In genomic region chr4:24237709-24238108, GRCh38 we compare ENCODE assay signal across 19 cellular contexts.
"Had no signal": no experiment of that assay in that cellular context is flagged by ENCODE, and none has a peak within 500 bp of the region (broad histone marks: within the 10 kb centered on the region; RNA-seq: fewer than 3 reads in every experiment).

No MANE protein-coding gene starts in this region.

- H3K27me3 ChIP-seq: dorsolateral prefrontal cortex, esophagus muscularis mucosa, gastroesophageal sphincter, heart left ventricle, left lung had no signal

- H3K4me3 Mint-ChIP-seq: mesothelial cell of epicardium, naive B cell had no signal

- H3K27ac Mint-ChIP-seq: mesothelial cell of epicardium, naive B cell had no signal

- H3K9me3 ChIP-seq: esophagus muscularis mucosa, gastroesophageal sphincter, heart left ventricle, left lung, lower lobe of right lung, mucosa of descending colon had no signal

- DNase-seq: dermis blood vessel endothelial cell; dorsolateral prefrontal cortex; effector CD4-positive, alpha-beta T cell; effector memory CD4-positive, alpha-beta T cell; foreskin keratinocyte; heart left ventricle; hippocampal formation; kidney; kidney glomerular epithelial cell; left lung; left ventricle myocardium superior; lower lobe of right lung; mesenchymal stem cell; mucosa of descending colon; naive B cell had no signal

- H3K4me1 Mint-ChIP-seq: mesothelial cell of epicardium, naive B cell had no signal

- H3K4me3 ChIP-seq: coronary artery, dorsolateral prefrontal cortex, esophagus muscularis mucosa, gastroesophageal sphincter, heart left ventricle, left lung, lower lobe of right lung, mucosa of descending colon had no signal

- H3K9me3 Mint-ChIP-seq: mesothelial cell of epicardium had no signal

- H3K36me3 Mint-ChIP-seq: mesothelial cell of epicardium, naive B cell had no signal

- H3K27ac ChIP-seq: coronary artery, dorsolateral prefrontal cortex, esophagus muscularis mucosa, foreskin keratinocyte, gastroesophageal sphincter, heart left ventricle, left lung, lower lobe of right lung had no signal

- ATAC-seq: foreskin keratinocyte, gastroesophageal sphincter, heart left ventricle, left lung, left ventricle myocardium superior, lower lobe of right lung, mucosa of descending colon had no signal

- H3K27me3 Mint-ChIP-seq: naive B cell had no signal

- H3K4me1 ChIP-seq: esophagus muscularis mucosa, foreskin keratinocyte, gastroesophageal sphincter, left lung, lower lobe of right lung had no signal
